Comparison of ENCODE assay signal across 1 cellular context in the genomic region with DNA sequence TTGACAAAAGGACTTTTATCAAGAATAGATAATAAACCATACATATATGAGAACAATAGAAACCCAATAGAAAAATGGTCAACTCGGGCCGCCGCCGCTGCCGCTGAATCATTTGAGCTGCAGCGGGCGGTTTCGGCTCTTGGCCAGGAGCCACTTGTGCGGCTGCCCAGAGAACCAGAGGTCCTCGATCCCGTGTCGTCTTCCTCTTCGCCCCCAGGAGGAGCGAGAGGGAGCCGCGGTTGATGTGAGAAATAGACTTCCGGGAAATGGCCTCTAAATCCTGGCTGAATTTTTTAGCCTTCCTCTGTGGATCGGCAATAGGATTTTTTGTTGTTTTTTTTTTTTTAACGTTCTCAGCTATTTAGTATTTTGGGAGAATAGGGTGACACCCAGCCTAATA.
TF ChIP-seq lines count a peak whose summit lies in the region.

No MANE protein-coding gene starts in this region.

TF ChIP-seq in HepG2, 621 proteins besides CTCF, POLR2A, EP300 and RAD21 (continued from another document and continues in another):
- TF ChIP-seq, protein P1, sequence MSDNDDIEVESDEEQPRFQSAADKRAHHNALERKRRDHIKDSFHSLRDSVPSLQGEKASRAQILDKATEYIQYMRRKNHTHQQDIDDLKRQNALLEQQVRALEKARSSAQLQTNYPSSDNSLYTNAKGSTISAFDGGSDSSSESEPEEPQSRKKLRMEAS (IDR thresholded peaks at IDR 0.05) = peak; percentile 30; the same call in 1 of the 2 replicates
- TF ChIP-seq ELF1 (CRISPR knock-in tag; IDR thresholded peaks at IDR 0.05) (peak; percentile 70), ZNF549 (CRISPR knock-in tag; IDR thresholded peaks at IDR 0.05) (no peak), ZNF253 (CRISPR knock-in tag; IDR thresholded peaks at IDR 0.05; ENCODE audit: borderline replicate concordance) (no peak), ELF3 (CRISPR knock-in tag; IDR thresholded peaks at IDR 0.05) (peak; percentile 40), POLR2G (IDR thresholded peaks at IDR 0.05; ENCODE audit: low read depth, low read length) (peak; percentile 50; the same call in 1 of the 2 replicates), ZMYM4 (CRISPR knock-in tag; IDR thresholded peaks at IDR 0.05) (peak; percentile 59; the same call in 1 of the 2 replicates), STAG1 (CRISPR knock-in tag; IDR thresholded peaks at IDR 0.05) (0 out of 2 replicates have a peak, but pooled peaks have one; percentile 17), NRL (CRISPR knock-in tag; IDR thresholded peaks at IDR 0.05; ENCODE audit: borderline replicate concordance) (no peak), XRCC5 (optimal IDR thresholded peaks at IDR 0.05; ENCODE audit: low read length) (peak; percentile 57), TSC22D2 (CRISPR knock-in tag; IDR thresholded peaks at IDR 0.05; ENCODE audit: borderline replicate concordance) (no peak), ETV5 (CRISPR knock-in tag; IDR thresholded peaks at IDR 0.05; ENCODE audit: borderline replicate concordance) (peak; percentile 34; the same call in 1 of the 2 replicates), PAF1 (CRISPR knock-in tag; IDR thresholded peaks at IDR 0.05) (no peak), PTBP1 (IDR thresholded peaks at IDR 0.05; ENCODE audit: low read depth, low read length, poor library complexity, severe bottlenecking) (no peak), GABPA (IDR thresholded peaks at IDR 0.05; ENCODE audit: low read depth, low read length) (no peak), GABPA (CRISPR knock-in tag; IDR thresholded peaks at IDR 0.05; ENCODE audit: low read depth) (peak; percentile 71), ISX (CRISPR knock-in tag; conservative IDR thresholded peaks at IDR 0.05) (no peak), ZNF879 (CRISPR knock-in tag; IDR thresholded peaks at IDR 0.05) (no peak), RARA (CRISPR knock-in tag; IDR thresholded peaks at IDR 0.05) (no peak), POLR2AphosphoS5 (IDR thresholded peaks at IDR 0.05; ENCODE audit: low read depth, low read length) (0 out of 2 replicates have a peak, but pooled peaks have one; percentile 21), KDM2A (CRISPR knock-in tag; IDR thresholded peaks at IDR 0.05; ENCODE audit: borderline replicate concordance, low read depth) (peak; percentile 90), ZNF256 (CRISPR knock-in tag; conservative IDR thresholded peaks at IDR 0.05) (no peak), FLYWCH1 (CRISPR knock-in tag; IDR thresholded peaks at IDR 0.05) (no peak), ZNF382 (CRISPR knock-in tag; IDR thresholded peaks at IDR 0.05; ENCODE audit: borderline replicate concordance) (no peak), ZNF768 (CRISPR knock-in tag; IDR thresholded peaks at IDR 0.05) (no peak), TEAD2 (CRISPR knock-in tag; IDR thresholded peaks at IDR 0.05) (no peak), EHMT2 (IDR thresholded peaks at IDR 0.05; ENCODE audit: borderline replicate concordance, low read depth, low read length) (0 out of 2 replicates have a peak, but pooled peaks have one; percentile 36), GABPB1 (CRISPR knock-in tag; IDR thresholded peaks at IDR 0.05) (peak; percentile 44; the same call in 1 of the 2 replicates), ZFY (CRISPR knock-in tag; IDR thresholded peaks at IDR 0.05) (no peak), AGO2 (optimal IDR thresholded peaks at IDR 0.05; ENCODE audit: low read depth, low read length) (peak; percentile 29), RFX5 (IDR thresholded peaks at IDR 0.05; ENCODE audit: low read depth, low read length) (no peak), ADNP (CRISPR knock-in tag; IDR thresholded peaks at IDR 0.05) (no peak), ZEB1 (IDR thresholded peaks at IDR 0.05; ENCODE audit: insufficient replicate concordance, low read depth) (no peak), MEIS2 (CRISPR knock-in tag; IDR thresholded peaks at IDR 0.05) (no peak), RFXANK (CRISPR knock-in tag; IDR thresholded peaks at IDR 0.05) (no peak), RARG (CRISPR knock-in tag; IDR thresholded peaks at IDR 0.05; ENCODE audit: low read depth) (no peak), TAF1 (CRISPR knock-in tag; IDR thresholded peaks at IDR 0.05) (no peak), DNMT3B (CRISPR knock-in tag; conservative IDR thresholded peaks at IDR 0.05) (no peak), ZNF263 (CRISPR knock-in tag; IDR thresholded peaks at IDR 0.05) (peak; percentile 53; the same call in 1 of the 2 replicates)
- TF ChIP-seq, protein P2, sequence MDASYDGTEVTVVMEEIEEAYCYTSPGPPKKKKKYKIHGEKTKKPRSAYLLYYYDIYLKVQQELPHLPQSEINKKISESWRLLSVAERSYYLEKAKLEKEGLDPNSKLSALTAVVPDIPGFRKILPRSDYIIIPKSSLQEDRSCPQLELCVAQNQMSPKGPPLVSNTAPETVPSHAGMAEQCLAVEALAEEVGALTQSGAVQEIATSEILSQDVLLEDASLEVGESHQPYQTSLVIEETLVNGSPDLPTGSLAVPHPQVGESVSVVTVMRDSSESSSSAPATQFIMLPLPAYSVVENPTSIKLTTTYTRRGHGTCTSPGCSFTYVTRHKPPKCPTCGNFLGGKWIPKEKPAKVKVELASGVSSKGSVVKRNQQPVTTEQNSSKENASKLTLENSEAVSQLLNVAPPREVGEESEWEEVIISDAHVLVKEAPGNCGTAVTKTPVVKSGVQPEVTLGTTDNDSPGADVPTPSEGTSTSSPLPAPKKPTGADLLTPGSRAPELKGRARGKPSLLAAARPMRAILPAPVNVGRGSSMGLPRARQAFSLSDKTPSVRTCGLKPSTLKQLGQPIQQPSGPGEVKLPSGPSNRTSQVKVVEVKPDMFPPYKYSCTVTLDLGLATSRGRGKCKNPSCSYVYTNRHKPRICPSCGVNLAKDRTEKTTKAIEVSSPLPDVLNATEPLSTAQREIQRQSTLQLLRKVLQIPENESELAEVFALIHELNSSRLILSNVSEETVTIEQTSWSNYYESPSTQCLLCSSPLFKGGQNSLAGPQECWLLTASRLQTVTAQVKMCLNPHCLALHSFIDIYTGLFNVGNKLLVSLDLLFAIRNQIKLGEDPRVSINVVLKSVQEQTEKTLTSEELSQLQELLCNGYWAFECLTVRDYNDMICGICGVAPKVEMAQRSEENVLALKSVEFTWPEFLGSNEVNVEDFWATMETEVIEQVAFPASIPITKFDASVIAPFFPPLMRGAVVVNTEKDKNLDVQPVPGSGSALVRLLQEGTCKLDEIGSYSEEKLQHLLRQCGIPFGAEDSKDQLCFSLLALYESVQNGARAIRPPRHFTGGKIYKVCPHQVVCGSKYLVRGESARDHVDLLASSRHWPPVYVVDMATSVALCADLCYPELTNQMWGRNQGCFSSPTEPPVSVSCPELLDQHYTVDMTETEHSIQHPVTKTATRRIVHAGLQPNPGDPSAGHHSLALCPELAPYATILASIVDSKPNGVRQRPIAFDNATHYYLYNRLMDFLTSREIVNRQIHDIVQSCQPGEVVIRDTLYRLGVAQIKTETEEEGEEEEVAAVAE (CRISPR knock-in tag; IDR thresholded peaks at IDR 0.05; ENCODE audit: borderline replicate concordance) = no peak
- TF ChIP-seq, protein P3, sequence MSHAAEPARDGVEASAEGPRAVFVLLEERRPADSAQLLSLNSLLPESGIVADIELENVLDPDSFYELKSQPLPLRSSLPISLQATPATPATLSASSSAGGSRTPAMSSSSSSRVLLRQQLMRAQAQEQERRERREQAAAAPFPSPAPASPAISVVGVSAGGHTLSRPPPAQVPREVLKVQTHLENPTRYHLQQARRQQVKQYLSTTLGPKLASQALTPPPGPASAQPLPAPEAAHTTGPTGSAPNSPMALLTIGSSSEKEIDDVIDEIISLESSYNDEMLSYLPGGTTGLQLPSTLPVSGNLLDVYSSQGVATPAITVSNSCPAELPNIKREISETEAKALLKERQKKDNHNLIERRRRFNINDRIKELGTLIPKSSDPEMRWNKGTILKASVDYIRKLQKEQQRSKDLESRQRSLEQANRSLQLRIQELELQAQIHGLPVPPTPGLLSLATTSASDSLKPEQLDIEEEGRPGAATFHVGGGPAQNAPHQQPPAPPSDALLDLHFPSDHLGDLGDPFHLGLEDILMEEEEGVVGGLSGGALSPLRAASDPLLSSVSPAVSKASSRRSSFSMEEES (CRISPR knock-in tag; IDR thresholded peaks at IDR 0.05) = no peak
- TF ChIP-seq, protein P4, sequence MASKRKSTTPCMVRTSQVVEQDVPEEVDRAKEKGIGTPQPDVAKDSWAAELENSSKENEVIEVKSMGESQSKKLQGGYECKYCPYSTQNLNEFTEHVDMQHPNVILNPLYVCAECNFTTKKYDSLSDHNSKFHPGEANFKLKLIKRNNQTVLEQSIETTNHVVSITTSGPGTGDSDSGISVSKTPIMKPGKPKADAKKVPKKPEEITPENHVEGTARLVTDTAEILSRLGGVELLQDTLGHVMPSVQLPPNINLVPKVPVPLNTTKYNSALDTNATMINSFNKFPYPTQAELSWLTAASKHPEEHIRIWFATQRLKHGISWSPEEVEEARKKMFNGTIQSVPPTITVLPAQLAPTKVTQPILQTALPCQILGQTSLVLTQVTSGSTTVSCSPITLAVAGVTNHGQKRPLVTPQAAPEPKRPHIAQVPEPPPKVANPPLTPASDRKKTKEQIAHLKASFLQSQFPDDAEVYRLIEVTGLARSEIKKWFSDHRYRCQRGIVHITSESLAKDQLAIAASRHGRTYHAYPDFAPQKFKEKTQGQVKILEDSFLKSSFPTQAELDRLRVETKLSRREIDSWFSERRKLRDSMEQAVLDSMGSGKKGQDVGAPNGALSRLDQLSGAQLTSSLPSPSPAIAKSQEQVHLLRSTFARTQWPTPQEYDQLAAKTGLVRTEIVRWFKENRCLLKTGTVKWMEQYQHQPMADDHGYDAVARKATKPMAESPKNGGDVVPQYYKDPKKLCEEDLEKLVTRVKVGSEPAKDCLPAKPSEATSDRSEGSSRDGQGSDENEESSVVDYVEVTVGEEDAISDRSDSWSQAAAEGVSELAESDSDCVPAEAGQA (IDR thresholded peaks at IDR 0.05; ENCODE audit: low read depth) = no peak
- TF ChIP-seq, protein P4 (CRISPR knock-in tag; IDR thresholded peaks at IDR 0.05; ENCODE audit: borderline replicate concordance) = no peak
- TF ChIP-seq, protein P5, sequence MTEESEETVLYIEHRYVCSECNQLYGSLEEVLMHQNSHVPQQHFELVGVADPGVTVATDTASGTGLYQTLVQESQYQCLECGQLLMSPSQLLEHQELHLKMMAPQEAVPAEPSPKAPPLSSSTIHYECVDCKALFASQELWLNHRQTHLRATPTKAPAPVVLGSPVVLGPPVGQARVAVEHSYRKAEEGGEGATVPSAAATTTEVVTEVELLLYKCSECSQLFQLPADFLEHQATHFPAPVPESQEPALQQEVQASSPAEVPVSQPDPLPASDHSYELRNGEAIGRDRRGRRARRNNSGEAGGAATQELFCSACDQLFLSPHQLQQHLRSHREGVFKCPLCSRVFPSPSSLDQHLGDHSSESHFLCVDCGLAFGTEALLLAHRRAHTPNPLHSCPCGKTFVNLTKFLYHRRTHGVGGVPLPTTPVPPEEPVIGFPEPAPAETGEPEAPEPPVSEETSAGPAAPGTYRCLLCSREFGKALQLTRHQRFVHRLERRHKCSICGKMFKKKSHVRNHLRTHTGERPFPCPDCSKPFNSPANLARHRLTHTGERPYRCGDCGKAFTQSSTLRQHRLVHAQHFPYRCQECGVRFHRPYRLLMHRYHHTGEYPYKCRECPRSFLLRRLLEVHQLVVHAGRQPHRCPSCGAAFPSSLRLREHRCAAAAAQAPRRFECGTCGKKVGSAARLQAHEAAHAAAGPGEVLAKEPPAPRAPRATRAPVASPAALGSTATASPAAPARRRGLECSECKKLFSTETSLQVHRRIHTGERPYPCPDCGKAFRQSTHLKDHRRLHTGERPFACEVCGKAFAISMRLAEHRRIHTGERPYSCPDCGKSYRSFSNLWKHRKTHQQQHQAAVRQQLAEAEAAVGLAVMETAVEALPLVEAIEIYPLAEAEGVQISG (CRISPR knock-in tag; IDR thresholded peaks at IDR 0.05) = 0 out of 2 replicates have a peak, but pooled peaks have one; percentile 21
- TF ChIP-seq, protein P6, sequence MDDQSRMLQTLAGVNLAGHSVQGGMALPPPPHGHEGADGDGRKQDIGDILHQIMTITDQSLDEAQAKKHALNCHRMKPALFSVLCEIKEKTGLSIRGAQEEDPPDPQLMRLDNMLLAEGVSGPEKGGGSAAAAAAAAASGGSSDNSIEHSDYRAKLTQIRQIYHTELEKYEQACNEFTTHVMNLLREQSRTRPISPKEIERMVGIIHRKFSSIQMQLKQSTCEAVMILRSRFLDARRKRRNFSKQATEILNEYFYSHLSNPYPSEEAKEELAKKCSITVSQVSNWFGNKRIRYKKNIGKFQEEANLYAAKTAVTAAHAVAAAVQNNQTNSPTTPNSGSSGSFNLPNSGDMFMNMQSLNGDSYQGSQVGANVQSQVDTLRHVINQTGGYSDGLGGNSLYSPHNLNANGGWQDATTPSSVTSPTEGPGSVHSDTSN (CRISPR knock-in tag; IDR thresholded peaks at IDR 0.05; ENCODE audit: borderline replicate concordance) = no peak
